In genomic region chr1:7387053-7387861, GRCh38 we compare ENCODE assay signal across 16 cellular contexts.
DNase-seq lines count a peak whose midpoint lies in the region; ATAC-seq and TF ChIP-seq lines count a peak whose summit lies in the region.
"Had no signal": no experiment of that assay in that cellular context is flagged by ENCODE, and none has a peak within 500 bp of the region (broad histone marks: within the 10 kb centered on the region; RNA-seq: fewer than 3 reads in every experiment).

No MANE protein-coding gene starts in this region.

- CTCF ChIA-PET in activated CD4-positive, alpha-beta memory T cell treated with anti-CD3 and anti-CD28 coated beads for 36 hours (lab: Charles Lee), result no interaction called here

- POLR2A ChIA-PET in activated CD4-positive, alpha-beta memory T cell treated with anti-CD3 and anti-CD28 coated beads for 36 hours (lab: Charles Lee), result no interaction called here

- no peak overlapping the region for H3K27ac Mint-ChIP-seq in activated CD4-positive, alpha-beta memory T cell treated with anti-CD3 and anti-CD28 coated beads for 36 hours
- H3K27ac Mint-ChIP-seq: activated naive CD4-positive, alpha-beta T cell treated with anti-CD3 and anti-CD28 coated beads, Interleukin-2, amount 10 ng/mL, durations not matched to agents 7 days and 5 days; CD8-positive, alpha-beta memory T cell; immature natural killer cell; T-helper 17 cell had no signal

- no peaks in the 10 kb centered on the region for H3K27me3 ChIP-seq in Peyer's patch
- H3K27me3 ChIP-seq in foreskin keratinocyte, result peaks cover 24% of the 10 kb centered on the region
- H3K27me3 ChIP-seq in spleen (replicated peaks in 1 of 7), result no peaks in the 10 kb centered on the region

- H3K36me3 Mint-ChIP-seq in activated CD4-positive, alpha-beta memory T cell treated with anti-CD3 and anti-CD28 coated beads for 36 hours, result no peaks in the 10 kb centered on the region
- H3K36me3 Mint-ChIP-seq: activated naive CD4-positive, alpha-beta T cell treated with anti-CD3 and anti-CD28 coated beads, Interleukin-2, amount 10 ng/mL, durations not matched to agents 7 days and 5 days; CD8-positive, alpha-beta memory T cell; immature natural killer cell had no signal

- H3K4me1 Mint-ChIP-seq in activated CD4-positive, alpha-beta memory T cell treated with anti-CD3 and anti-CD28 coated beads for 36 hours (ENCODE audit: low read depth), result no peaks in the 10 kb centered on the region
- H3K4me1 Mint-ChIP-seq: activated naive CD4-positive, alpha-beta T cell treated with anti-CD3 and anti-CD28 coated beads, Interleukin-2, amount 10 ng/mL, durations not matched to agents 7 days and 5 days; CD8-positive, alpha-beta memory T cell; immature natural killer cell; T-helper 17 cell had no signal

- 74 to 87% (median 84%) methylated on average over 8 of the region's 8 CpGs for WGBS in spleen, 5 donors

- no peaks in the 10 kb centered on the region for H3K27me3 Mint-ChIP-seq in activated CD4-positive, alpha-beta memory T cell treated with anti-CD3 and anti-CD28 coated beads for 36 hours
- H3K27me3 Mint-ChIP-seq: activated naive CD4-positive, alpha-beta T cell treated with anti-CD3 and anti-CD28 coated beads, Interleukin-2, amount 10 ng/mL, durations not matched to agents 7 days and 5 days had no signal

- H3K4me3 Mint-ChIP-seq in activated CD4-positive, alpha-beta memory T cell treated with anti-CD3 and anti-CD28 coated beads for 36 hours, result no peak overlapping the region
- H3K4me3 Mint-ChIP-seq: activated naive CD4-positive, alpha-beta T cell treated with anti-CD3 and anti-CD28 coated beads, Interleukin-2, amount 10 ng/mL, durations not matched to agents 7 days and 5 days; CD8-positive, alpha-beta memory T cell; immature natural killer cell; T-helper 17 cell had no signal

- H3K4me1 ChIP-seq in Peyer's patch, result peaks cover 0 to 10% (median 0%) of the 10 kb centered on the region in 4 donors
- no peaks in the 10 kb centered on the region for H3K4me1 ChIP-seq in foreskin keratinocyte
- peaks cover 8 to 37% (median 25%) of the 10 kb centered on the region in 6 donors for H3K4me1 ChIP-seq in spleen

- in situ Hi-C loops in KBM-7 (cut with MboI; ENCODE audit: low pct_unique_long_range_greater_than_20kb, low sequenced_read_pairs), result no loop called here

- no peak overlapping the region for H3K27ac ChIP-seq in Peyer's patch
- H3K27ac ChIP-seq in foreskin keratinocyte, result peak overlapping the region; percentile 38
- H3K27ac ChIP-seq in spleen, result peak overlapping the region in 5 of 8 donors; percentile 17 to 80 (median 71)
- H3K27ac ChIP-seq: 22Rv1 had no signal

- ATAC-seq in foreskin keratinocyte, result no peak
- ATAC-seq in HG02571 (IDR thresholded peaks at IDR 0.05; ENCODE audit: unreplicated experiment), result no peak
- ATAC-seq: T-helper 17 cell had no signal

- H3K4me3 ChIP-seq in Peyer's patch, result no peak overlapping the region
- no peak overlapping the region for H3K4me3 ChIP-seq in spleen

- H3K36me3 ChIP-seq in Peyer's patch, result no peaks in the 10 kb centered on the region
- no peaks in the 10 kb centered on the region for H3K36me3 ChIP-seq in spleen

- intact Hi-C loops in spleen (cut with DNase I; ENCODE audit: low total_unique reads), result loop anchor here (5.0 kb wide), 1 partner anchor 45 kb away; no protein-coding TSS in a partner anchor
- intact Hi-C loops in activated CD4-positive, alpha-beta memory T cell treated with anti-CD3 and anti-CD28 coated beads for 36 hours (cut with micrococcal nuclease), result no loop called here

- H3K9me3 Mint-ChIP-seq in activated CD4-positive, alpha-beta memory T cell treated with anti-CD3 and anti-CD28 coated beads for 36 hours, result no peaks in the 10 kb centered on the region
- H3K9me3 Mint-ChIP-seq: activated naive CD4-positive, alpha-beta T cell treated with anti-CD3 and anti-CD28 coated beads, Interleukin-2, amount 10 ng/mL, durations not matched to agents 7 days and 5 days; immature natural killer cell had no signal

- H3K9me3 ChIP-seq in Peyer's patch (peaks cover 0 to 4% (median 0%) of the 10 kb centered on the region in 4 donors), spleen (peaks cover 0 to 1% (median 0%) of the 10 kb centered on the region in 8 donors)

- peak; percentile 23 for DNase-seq in DMS153 (lab: John Stamatoyannopoulos, UW)
- no peak for DNase-seq in DMS153 treated with DMSO at 0.1 percent for 48 hours (lab: John Stamatoyannopoulos, UW; ENCODE audit: unreplicated experiment)
- DNase-seq in Peyer's patch, result peak in 2 of 3 donors; percentile 11 to 13
- DNase-seq in foreskin keratinocyte, result peak in 1 of 2 donors; percentile 46
- DNase-seq in spleen, result peak; percentile 47
- DNase-seq in KBM-7, result no peak
- DNase-seq in activated CD4-positive, alpha-beta memory T cell treated with anti-CD3 and anti-CD28 coated beads for 36 hours, result no peak
- DNase-seq: activated CD4-positive, alpha-beta T cell treated with anti-CD3 and anti-CD28 coated beads, Interleukin-2, amount 50 U/mL, for 1 hour; activated naive CD4-positive, alpha-beta T cell treated with anti-CD3 and anti-CD28 coated beads, Interleukin-2, amount 10 ng/mL, durations not matched to agents 7 days and 5 days; CD8-positive, alpha-beta memory T cell; immature natural killer cell; Karpas-422; NCI-H2107; T-helper 17 cell had no signal

- TF ChIP-seq CTCF in Peyer's patch (IDR thresholded peaks at IDR 0.05) (no peak), foreskin keratinocyte (conservative IDR thresholded peaks at IDR 0.05) (no peak), spleen (IDR thresholded peaks at IDR 0.05 in 8 of 11, conservative IDR thresholded peaks at IDR 0.05 in 3 of 11) (no peak)

- TF ChIP-seq POLR2A in Peyer's patch (IDR thresholded peaks at IDR 0.05), result no peak
- TF ChIP-seq POLR2A in spleen (IDR thresholded peaks at IDR 0.05), result no peak

Comparison
In these comparisons a context has a peak if more than half of its experiments do, and no peak if none do; other contexts are left out.
1. DNase-seq: peak in DMS153 (single experiment), Peyer's patch (2 of 3) and spleen (single experiment); none in DMS153 treated with DMSO at 0.1 percent for 48 hours (single experiment), KBM-7 (single experiment) and activated CD4-positive, alpha-beta memory T cell treated with anti-CD3 and anti-CD28 coated beads for 36 hours (single experiment).
2. H3K27ac ChIP-seq: peak in foreskin keratinocyte (single experiment) and spleen (5 of 8); none in Peyer's patch (0 of 4).